In the genomic region with DNA sequence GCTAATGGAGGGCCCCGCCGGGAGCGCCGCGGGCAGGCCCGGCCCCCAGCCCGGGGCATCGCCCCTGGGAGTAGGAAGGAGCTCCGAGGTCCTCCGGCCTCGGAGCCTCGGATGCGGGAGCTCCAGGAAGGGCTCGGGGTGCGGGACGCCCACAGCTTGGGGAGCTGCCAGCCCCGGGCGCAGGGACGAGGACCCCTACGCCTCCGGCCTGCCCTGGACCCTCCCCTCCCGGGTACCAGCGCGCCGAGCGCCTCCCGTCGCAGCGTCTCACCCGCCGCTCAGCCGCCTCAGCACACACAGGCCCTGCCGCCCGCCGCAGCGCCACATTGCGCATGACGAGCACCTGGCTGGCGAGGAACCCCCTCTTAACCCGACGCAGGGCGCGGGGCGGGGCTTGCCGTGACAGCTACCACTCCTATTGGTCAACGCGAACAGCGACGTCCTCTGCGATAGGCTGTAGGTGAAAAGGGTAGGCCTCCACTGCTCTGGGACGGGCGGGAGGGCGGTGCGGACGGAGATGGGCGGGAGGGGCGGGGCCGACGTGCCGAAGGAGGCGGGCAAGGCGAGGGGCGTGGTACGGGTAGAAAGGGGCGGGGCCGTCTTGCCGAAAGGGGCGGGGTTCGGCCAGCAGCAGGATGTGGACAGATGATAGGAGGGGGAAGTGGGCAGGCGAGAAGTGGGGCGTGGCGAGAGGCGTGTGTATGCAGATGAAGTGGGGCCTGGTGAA, we compare ENCODE assay signal across 8 cellular contexts.
A peak's percentile ranks its signal among the peaks of the same experiment; 100 is the strongest.
DNase-seq lines count a peak whose midpoint lies in the region; ATAC-seq and TF ChIP-seq lines count a peak whose summit lies in the region.

A gene with protein sequence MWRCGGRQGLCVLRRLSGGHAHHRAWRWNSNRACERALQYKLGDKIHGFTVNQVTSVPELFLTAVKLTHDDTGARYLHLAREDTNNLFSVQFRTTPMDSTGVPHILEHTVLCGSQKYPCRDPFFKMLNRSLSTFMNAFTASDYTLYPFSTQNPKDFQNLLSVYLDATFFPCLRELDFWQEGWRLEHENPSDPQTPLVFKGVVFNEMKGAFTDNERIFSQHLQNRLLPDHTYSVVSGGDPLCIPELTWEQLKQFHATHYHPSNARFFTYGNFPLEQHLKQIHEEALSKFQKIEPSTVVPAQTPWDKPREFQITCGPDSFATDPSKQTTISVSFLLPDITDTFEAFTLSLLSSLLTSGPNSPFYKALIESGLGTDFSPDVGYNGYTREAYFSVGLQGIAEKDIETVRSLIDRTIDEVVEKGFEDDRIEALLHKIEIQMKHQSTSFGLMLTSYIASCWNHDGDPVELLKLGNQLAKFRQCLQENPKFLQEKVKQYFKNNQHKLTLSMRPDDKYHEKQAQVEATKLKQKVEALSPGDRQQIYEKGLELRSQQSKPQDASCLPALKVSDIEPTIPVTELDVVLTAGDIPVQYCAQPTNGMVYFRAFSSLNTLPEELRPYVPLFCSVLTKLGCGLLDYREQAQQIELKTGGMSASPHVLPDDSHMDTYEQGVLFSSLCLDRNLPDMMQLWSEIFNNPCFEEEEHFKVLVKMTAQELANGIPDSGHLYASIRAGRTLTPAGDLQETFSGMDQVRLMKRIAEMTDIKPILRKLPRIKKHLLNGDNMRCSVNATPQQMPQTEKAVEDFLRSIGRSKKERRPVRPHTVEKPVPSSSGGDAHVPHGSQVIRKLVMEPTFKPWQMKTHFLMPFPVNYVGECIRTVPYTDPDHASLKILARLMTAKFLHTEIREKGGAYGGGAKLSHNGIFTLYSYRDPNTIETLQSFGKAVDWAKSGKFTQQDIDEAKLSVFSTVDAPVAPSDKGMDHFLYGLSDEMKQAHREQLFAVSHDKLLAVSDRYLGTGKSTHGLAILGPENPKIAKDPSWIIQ (minus strand): TSS at position 337 of the 727 bp plus-strand sequence. CDS start 10 bp downstream, at position 327.

- H3K27ac Mint-ChIP-seq in central memory CD8-positive, alpha-beta T cell (ENCODE audit: low read depth), result peak within 1 kb of the TSS; percentile 39

- peak within 1 kb of the TSS; percentile 73 for H3K4me3 ChIP-seq in AG09309 (ENCODE audit: control insufficient read depth, low read depth, low read length)

- H3K27me3 Mint-ChIP-seq in central memory CD8-positive, alpha-beta T cell, result no peaks in the 10 kb centered on the region

- no peaks in the 10 kb centered on the region for H3K9me3 Mint-ChIP-seq in central memory CD8-positive, alpha-beta T cell

- H3K4me1 Mint-ChIP-seq in central memory CD8-positive, alpha-beta T cell, result peaks cover 12% of the 10 kb centered on the region

- no peak for TF ChIP-seq CTCF in AG09309 (IDR thresholded peaks at IDR 0.05; ENCODE audit: control insufficient read depth, insufficient read depth, low read depth, low read length, missing control alignments)

- peaks cover 24% of the 10 kb centered on the region for H3K36me3 Mint-ChIP-seq in central memory CD8-positive, alpha-beta T cell (ENCODE audit: insufficient read depth)

- peak; percentile 96 for ATAC-seq in GM19023 (IDR thresholded peaks at IDR 0.05; ENCODE audit: unreplicated experiment)
- peak; percentile 96 for ATAC-seq in HG03280 (IDR thresholded peaks at IDR 0.05; ENCODE audit: unreplicated experiment)
- ATAC-seq in central memory CD8-positive, alpha-beta T cell (replicated peaks; ENCODE audit: extremely low read depth, poor library complexity, severe bottlenecking), result peak; percentile 96

- DNase-seq in AG09309 (ENCODE audit: low read depth) (peak; percentile 98), NCI-H345 treated with DMSO at 0.1 percent for 48 hours (lab: John Stamatoyannopoulos, UW; ENCODE audit: unreplicated experiment) (peak; percentile 89), islet precursor cell (peak; percentile 100)
- DNase-seq in activated CD4-positive, CD25-positive, alpha-beta regulatory T cell treated with anti-CD3 and anti-CD28 coated beads, Interleukin-2, amount 50 U/mL, for 16 hours (ENCODE audit: low read depth, low spot score), result peak; percentile 99
- peak; percentile 97 to 98 for DNase-seq in central memory CD8-positive, alpha-beta T cell (ENCODE audit: low spot score in 2 of 2)
- peak; percentile 98 to 99 (median 99) for DNase-seq in stimulated activated CD4-positive, alpha-beta T cell treated with anti-CD3 and anti-CD28 coated beads, Interleukin-12 subunit alpha, Interleukin-12 subunit beta, amount 100 ng/mL, for 48 hours (ENCODE audit: low read depth in 2 of 3, low spot score in 1 of 3)

- H3K4me3 Mint-ChIP-seq in central memory CD8-positive, alpha-beta T cell, result peak within 1 kb of the TSS; percentile 67

Comparison
In these comparisons a context has a peak if more than half of its experiments do, and no peak if none do; other contexts are left out.
1. Peak in every context shown above with its lines: DNase-seq, ATAC-seq and H3K4me3 ChIP-seq.